ENCODE assay signal across 8 cellular contexts in genomic region chr11:123430736-123431356, GRCh38. TPM values are rescaled to one million over a fixed set of nuclear protein-coding genes. Genes with fewer than 3 reads are reported as not detected.
DNase-seq lines count a peak whose midpoint lies in the region; ATAC-seq and TF ChIP-seq lines count a peak whose summit lies in the region.

No MANE protein-coding gene starts in this region.

- ATAC-seq in HG02840 (IDR thresholded peaks at IDR 0.05; ENCODE audit: low FRiP score, unreplicated experiment) (peak; percentile 30), PC-3 (peak; percentile 36), HG02571 (IDR thresholded peaks at IDR 0.05; ENCODE audit: unreplicated experiment) (no peak)

- H3K27ac ChIP-seq in PC-3 (ENCODE audit: low read length) (peak overlapping the region; percentile 91), left ventricle myocardium inferior (replicated peaks) (peak overlapping the region; percentile 76)

- H3K9me3 ChIP-seq in PC-3 (ENCODE audit: low read length) (no peaks in the 10 kb centered on the region), left ventricle myocardium inferior (replicated peaks) (no peaks in the 10 kb centered on the region)

- peaks cover 1% of the 10 kb centered on the region for H3K36me3 Mint-ChIP-seq in progenitor cell of endocrine pancreas (ENCODE audit: insufficient read depth)

- 0 out of 2 replicates have a peak, but pooled peaks cover 5% of the 10 kb centered on the region for H3K36me3 ChIP-seq in PC-3 (ENCODE audit: low read depth, low read length)
- H3K36me3 ChIP-seq in left ventricle myocardium inferior = no peaks in the 10 kb centered on the region

- peaks cover 23% of the 10 kb centered on the region for H3K27me3 Mint-ChIP-seq in progenitor cell of endocrine pancreas

- peaks cover 18% of the 10 kb centered on the region for H3K4me1 Mint-ChIP-seq in progenitor cell of endocrine pancreas (ENCODE audit: low read depth)

- H3K27ac Mint-ChIP-seq in progenitor cell of endocrine pancreas = no peak overlapping the region

- H3K9ac ChIP-seq in PC-3 (ENCODE audit: low read length) = peak overlapping the region; percentile 98

- H3K4me3 ChIP-seq in PC-3 (ENCODE audit: low read length) = peak overlapping the region; percentile 88
- H3K4me3 ChIP-seq in left ventricle myocardium inferior = peak overlapping the region; percentile 74

- peak overlapping the region; percentile 67 for H2AFZ ChIP-seq in PC-3 (ENCODE audit: low read length)

- peaks cover 48% of the 10 kb centered on the region for H3K4me1 ChIP-seq in PC-3 (ENCODE audit: insufficient read depth, low read length)
- H3K4me1 ChIP-seq in left ventricle myocardium inferior = peaks cover 36% of the 10 kb centered on the region

- no peaks in the 10 kb centered on the region for H3K9me3 Mint-ChIP-seq in progenitor cell of endocrine pancreas (ENCODE audit: low read depth)

- DNase-seq in PC-3 (peak; percentile 72), activated gamma-delta T cell treated with Interleukin-2 at 50 U/mL for 16 hours (peak; percentile 56), left ventricle myocardium inferior (peak; percentile 70), progenitor cell of endocrine pancreas (ENCODE audit: low spot score, unreplicated experiment) (peak; percentile 19), NCI-H226 (no peak)

- intact Hi-C loops in PC-3 (cut with micrococcal nuclease) (loop anchor here (1.0 kb wide), 3 partner anchors 23 to 43 kb away; no protein-coding TSS in a partner anchor), left ventricle myocardium inferior (cut with micrococcal nuclease) (no loop called here)

- peaks cover 55% of the 10 kb centered on the region for H3K79me2 ChIP-seq in PC-3 (ENCODE audit: low read length)

- CTCF ChIA-PET in PC-3 (lab: Charles Lee) = interaction anchor here (0.6 kb wide), 1 partner anchor 245 kb away, joined by 4 read pairs; no protein-coding TSS in a partner anchor

- H4K20me1 ChIP-seq in PC-3 (ENCODE audit: low read length) = peaks cover 10% of the 10 kb centered on the region; the same call in 1 of the 2 replicates

- POLR2A ChIA-PET in PC-3 (lab: Charles Lee; ENCODE audit: unreplicated experiment) = interaction anchor here (0.6 kb wide), 1 partner anchor 161 kb away, joined by 3 read pairs; no protein-coding TSS in a partner anchor

- H3K9me2 ChIP-seq in PC-3 (replicated peaks; ENCODE audit: low read length) = no peaks in the 10 kb centered on the region

- H3K4me2 ChIP-seq in PC-3 (ENCODE audit: low read length) = peak overlapping the region; percentile 83

- H3K27me3 ChIP-seq in PC-3 (ENCODE audit: low read length) (no peaks in the 10 kb centered on the region), left ventricle myocardium inferior (ENCODE audit: low read depth) (peaks cover 31% of the 10 kb centered on the region)

- TF ChIP-seq CTCF in GM12873 (IDR thresholded peaks at IDR 0.05; ENCODE audit: insufficient read depth, low read depth, low read length, missing control alignments) (peak; percentile 11), PC-3 (conservative IDR thresholded peaks at IDR 0.05; ENCODE audit: low read depth, low read length) (no peak; the same call in 1 of the 2 replicates), left ventricle myocardium inferior (IDR thresholded peaks at IDR 0.05; ENCODE audit: borderline replicate concordance) (no peak), progenitor cell of endocrine pancreas (IDR thresholded peaks at IDR 0.05; ENCODE audit: unreplicated experiment) (no peak)

- peak overlapping the region; percentile 79 for H3K4me3 Mint-ChIP-seq in progenitor cell of endocrine pancreas (ENCODE audit: low read depth)

- H3F3A ChIP-seq in PC-3 (ENCODE audit: low read length, unreplicated experiment) = peaks cover 4% of the 10 kb centered on the region

- BruUV-seq in PC-3 (replicated peaks; lab: Mats Ljungman, UMichigan) = no TSS peak

RNA-seq across cellular contexts. Expression of gene GRAMD1B, which starts 0.8 kb away (rescaled TPM):
- total RNA-seq in PC-3 (2014; rRNA removed) (82.1 and 110 TPM in 2 replicates), left ventricle myocardium inferior (31.8 TPM), progenitor cell of endocrine pancreas (4.5 and 5.1 TPM in 2 replicates)
